In the genomic region with DNA sequence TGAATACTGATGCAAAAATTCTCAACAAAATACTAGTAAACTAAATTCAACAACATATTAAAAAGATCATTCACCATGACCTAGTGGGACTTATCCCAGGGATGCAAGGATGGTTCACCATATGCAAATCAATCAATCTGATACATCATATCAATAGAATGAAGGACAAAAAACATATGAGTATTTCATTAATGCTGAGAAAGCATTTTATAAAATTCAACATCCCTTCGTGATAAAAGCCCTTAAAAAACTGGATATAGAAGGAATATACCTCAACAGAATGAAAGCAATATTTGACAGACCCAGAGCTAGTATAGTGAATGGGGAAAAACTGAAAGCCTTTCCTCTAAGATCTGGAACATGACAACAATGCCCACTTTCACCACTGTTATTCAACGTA, we compare ENCODE assay signal across 28 cellular contexts.
"Had no signal": no experiment of that assay in that cellular context is flagged by ENCODE, and none has a peak within 500 bp of the region (broad histone marks: within the 10 kb centered on the region; RNA-seq: fewer than 3 reads in every experiment).

No MANE protein-coding gene starts in this region.

- ATAC-seq: effector memory CD8-positive, alpha-beta T cell; esophagus mucosa; foreskin keratinocyte; gastrocnemius medialis; gastroesophageal sphincter; heart left ventricle; heart right ventricle had no signal

- H3K27ac Mint-ChIP-seq: dendritic cell treated with granulocyte-macrophage colony-stimulating factor and Interleukin-4, amounts not matched to agents 40 ng/mL and 50 ng/mL, for 4 days; effector memory CD8-positive, alpha-beta T cell; endodermal cell had no signal

- H3K4me1 ChIP-seq: colonic mucosa, esophagus muscularis mucosa, gastrocnemius medialis, gastroesophageal sphincter, heart right ventricle had no signal

- H3K9me3 Mint-ChIP-seq: endodermal cell had no signal

- H3K27ac ChIP-seq: colonic mucosa, coronary artery, dorsolateral prefrontal cortex, epithelial cell of prostate, esophagus muscularis mucosa, esophagus squamous epithelium, foreskin keratinocyte, gastrocnemius medialis, gastroesophageal sphincter, heart left ventricle, heart right ventricle had no signal

- FAIRE-seq: endometrium, endothelial cell of umbilical vein, frontal cortex had no signal

- H3K4me1 Mint-ChIP-seq: endodermal cell had no signal

- H3K27me3 ChIP-seq: colonic mucosa, dorsolateral prefrontal cortex, esophagus muscularis mucosa, esophagus squamous epithelium, foreskin keratinocyte, gastrocnemius medialis, gastroesophageal sphincter, heart left ventricle, heart right ventricle had no signal

- H3K4me3 Mint-ChIP-seq: dendritic cell treated with granulocyte-macrophage colony-stimulating factor and Interleukin-4, amounts not matched to agents 40 ng/mL and 50 ng/mL, for 4 days; effector memory CD8-positive, alpha-beta T cell; endodermal cell had no signal

- DNase-seq: colonic mucosa; cortex of kidney; dermis blood vessel endothelial cell; dorsolateral prefrontal cortex; effector CD4-positive, alpha-beta T cell; effector CD8-positive, alpha-beta T cell; effector memory CD4-positive, alpha-beta T cell; effector memory CD8-positive, alpha-beta T cell; endodermal cell; erythroblast; esophagus squamous epithelium; foreskin fibroblast; foreskin keratinocyte; foreskin melanocyte; gastrocnemius medialis; glutamatergic neuron; head of caudate nucleus; heart left ventricle; heart right ventricle had no signal

- H3K27me3 Mint-ChIP-seq: dendritic cell treated with granulocyte-macrophage colony-stimulating factor and Interleukin-4, amounts not matched to agents 40 ng/mL and 50 ng/mL, for 4 days; effector memory CD8-positive, alpha-beta T cell had no signal

- H3K9me3 ChIP-seq: colonic mucosa, esophagus squamous epithelium, gastrocnemius medialis, gastroesophageal sphincter had no signal

- H3K4me3 ChIP-seq: colonic mucosa, coronary artery, dorsolateral prefrontal cortex, esophagus muscularis mucosa, esophagus squamous epithelium, gastrocnemius medialis, gastroesophageal sphincter, heart left ventricle, heart right ventricle had no signal

- H3K36me3 ChIP-seq: colonic mucosa, esophagus muscularis mucosa, esophagus squamous epithelium, gastrocnemius medialis, gastroesophageal sphincter, heart left ventricle, heart right ventricle had no signal
